In the genomic region with DNA sequence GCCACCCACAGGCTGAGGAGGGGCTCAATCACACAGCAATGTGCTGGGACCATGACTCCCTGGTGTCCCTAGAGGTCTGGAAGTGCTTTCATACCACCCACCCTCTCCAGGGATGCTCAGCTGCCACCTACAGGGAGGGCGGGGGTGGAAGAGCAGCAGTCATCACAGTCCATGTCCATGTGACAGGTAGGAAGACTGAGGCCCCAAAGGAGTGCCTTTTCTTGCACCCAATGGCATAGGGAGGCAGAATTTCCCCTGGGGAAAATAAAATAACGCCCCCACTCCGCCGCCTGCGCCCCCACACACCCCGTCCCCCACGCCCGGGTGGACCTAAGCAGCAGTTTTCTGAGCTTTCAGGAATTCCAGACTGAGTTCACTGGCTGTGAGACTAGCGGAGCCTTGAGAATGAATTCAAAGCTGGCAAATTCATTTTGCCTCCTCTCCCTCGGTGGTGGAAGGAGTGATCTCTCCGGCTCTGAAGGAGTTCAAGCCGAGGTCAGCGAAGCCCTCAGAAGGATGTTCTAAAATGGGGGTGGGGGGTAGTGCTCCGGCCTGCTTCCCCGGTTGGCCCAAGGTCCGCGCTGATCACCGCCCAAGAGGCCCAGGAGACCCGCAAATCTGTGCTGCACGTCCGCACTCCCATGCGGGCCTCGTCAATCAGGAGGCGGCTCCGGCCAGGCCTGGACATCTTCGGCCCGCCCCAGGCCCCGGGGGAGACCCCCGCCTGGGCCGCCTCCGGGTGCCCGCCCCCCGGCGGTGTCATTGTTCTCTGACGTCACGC, we compare ENCODE assay signal across 8 cellular contexts. TPM values are rescaled to one million over a fixed set of nuclear protein-coding genes. Genes with fewer than 3 reads are reported as not detected.
DNase-seq lines count a peak whose midpoint lies in the region; ATAC-seq and TF ChIP-seq lines count a peak whose summit lies in the region.

No MANE protein-coding gene starts in this region.

- no peaks in the 10 kb centered on the region for H3K9me3 Mint-ChIP-seq in activated CD8-positive, alpha-beta T cell treated with anti-CD3 and anti-CD28 coated beads for 36 hours

- POLR2A ChIA-PET in activated CD8-positive, alpha-beta T cell treated with anti-CD3 and anti-CD28 coated beads for 36 hours (lab: Charles Lee): interaction anchor here (0.6 to 1.9 kb wide), 6 partner anchors 9 to 225 kb away, joined by 3 to 5 read pairs (median 3); no protein-coding TSS in a partner anchor

- TF ChIP-seq EP300 in Ishikawa (IDR thresholded peaks at IDR 0.05; ENCODE audit: borderline replicate concordance): no peak

- intact Hi-C loops in activated CD8-positive, alpha-beta T cell treated with anti-CD3 and anti-CD28 coated beads for 36 hours (cut with micrococcal nuclease): loop anchor here (5.0 kb wide), 1 partner anchor 94 kb away; no protein-coding TSS in a partner anchor
- intact Hi-C loops in Right ventricle myocardium superior (cut with DNase I) (loop anchor here (5.0 kb wide), 3 partner anchors 94 to 764 kb away; no protein-coding TSS in a partner anchor), prostate gland (cut with DNase I) (loop anchor here (5.0 to 10.0 kb wide), 2 partner anchors 764 to 1022 kb away; no protein-coding TSS in a partner anchor)

- H3K4me1 Mint-ChIP-seq in activated CD8-positive, alpha-beta T cell treated with anti-CD3 and anti-CD28 coated beads for 36 hours (ENCODE audit: low read depth): peaks cover 37% of the 10 kb centered on the region

- no peaks in the 10 kb centered on the region for H3K9me3 ChIP-seq in prostate gland

- peak; percentile 17 for TF ChIP-seq CTCF in activated CD8-positive, alpha-beta T cell treated with anti-CD3 and anti-CD28 coated beads for 36 hours (IDR thresholded peaks at IDR 0.05)
- peak in 2 of 4 experiments; percentile 26 to 27 for TF ChIP-seq CTCF in prostate gland (IDR thresholded peaks at IDR 0.05)

- peak overlapping the region; percentile 92 to 93 for H3K4me3 ChIP-seq in prostate gland

- TF ChIP-seq POLR2A in prostate gland (IDR thresholded peaks at IDR 0.05): no peak

- DNase-seq in NCI-H2081 (lab: John Stamatoyannopoulos, UW) (peak; percentile 11 to 23), NCI-H2081 treated with DMSO at 0.1 percent for 48 hours (lab: John Stamatoyannopoulos, UW) (no peak), Right ventricle myocardium superior (no peak), prostate gland (ENCODE audit: low spot score) (no peak)
- peak; percentile 43 for DNase-seq in activated CD8-positive, alpha-beta T cell treated with anti-CD3 and anti-CD28 coated beads for 36 hours

- no peak overlapping the region for H3K27ac Mint-ChIP-seq in activated CD8-positive, alpha-beta T cell treated with anti-CD3 and anti-CD28 coated beads for 36 hours

- no peaks in the 10 kb centered on the region for H3K27me3 Mint-ChIP-seq in activated CD8-positive, alpha-beta T cell treated with anti-CD3 and anti-CD28 coated beads for 36 hours

- TF ChIP-seq RAD21 in Ishikawa (IDR thresholded peaks at IDR 0.05; ENCODE audit: low read depth): peak; percentile 25; the same call in 1 of the 2 replicates

- CTCF ChIA-PET in activated CD8-positive, alpha-beta T cell treated with anti-CD3 and anti-CD28 coated beads for 36 hours (lab: Charles Lee): interaction anchor here (0.8 to 1.0 kb wide), 5 partner anchors 9 to 133 kb away, joined by 3 read pairs; no protein-coding TSS in a partner anchor

- no peaks in the 10 kb centered on the region for H3K27me3 ChIP-seq in prostate gland (replicated peaks; ENCODE audit: insufficient read depth)

- peaks cover 2% of the 10 kb centered on the region for H3K4me1 ChIP-seq in prostate gland (replicated peaks)

- no peaks in the 10 kb centered on the region for H3K36me3 ChIP-seq in prostate gland

- 4% methylated on average over 33 of the region's 36 CpGs for WGBS in prostate gland

- H3K36me3 Mint-ChIP-seq in activated CD8-positive, alpha-beta T cell treated with anti-CD3 and anti-CD28 coated beads for 36 hours (ENCODE audit: low read depth): no peaks in the 10 kb centered on the region

- no peak for ATAC-seq in activated CD8-positive, alpha-beta T cell treated with anti-CD3 and anti-CD28 coated beads for 36 hours
- ATAC-seq in Right ventricle myocardium superior (ENCODE audit: poor library complexity): peak; percentile 25
- no peak for ATAC-seq in GM21825 (IDR thresholded peaks at IDR 0.05; ENCODE audit: unreplicated experiment)
- ATAC-seq in HG03439 (IDR thresholded peaks at IDR 0.05; ENCODE audit: unreplicated experiment): no peak

- peak overlapping the region; percentile 40 for H3K4me3 Mint-ChIP-seq in activated CD8-positive, alpha-beta T cell treated with anti-CD3 and anti-CD28 coated beads for 36 hours

- peak overlapping the region; percentile 97 to 99 for H3K27ac ChIP-seq in prostate gland

TF ChIP-seq in Ishikawa, 13 proteins besides CTCF, POLR2A, EP300 and RAD21:
- TF ChIP-seq EGR1 (IDR thresholded peaks at IDR 0.05) (0 out of 2 replicates have a peak, but pooled peaks have one; percentile 8), CREB1 (IDR thresholded peaks at IDR 0.05; ENCODE audit: low read depth) (no peak; the same call in 1 of the 2 replicates)

RNA-seq across cellular contexts. Expression of gene ZMIZ1, which starts 2.1 kb away (rescaled TPM):
- total RNA-seq in activated CD8-positive, alpha-beta T cell treated with anti-CD3 and anti-CD28 coated beads for 36 hours: 10 to 100 TPM; 46.5 to 52.2 TPM
- total RNA-seq in Right ventricle myocardium superior (44.8 TPM), prostate gland (10 to 100 TPM; 69.6 to 78.5 TPM)

Comparison
In these comparisons a context has a peak if more than half of its experiments do, and no peak if none do; other contexts are left out.
1. DNase-seq: peak in NCI-H2081 (2 of 2) and activated CD8-positive, alpha-beta T cell treated with anti-CD3 and anti-CD28 coated beads for 36 hours (single experiment); none in NCI-H2081 treated with DMSO at 0.1 percent for 48 hours (single experiment), Right ventricle myocardium superior (single experiment) and prostate gland (single experiment).